In genomic region chr21:31180256-31181088, GRCh38 we compare ENCODE assay signal across 8 cellular contexts.
DNase-seq lines count a peak whose midpoint lies in the region; ATAC-seq and TF ChIP-seq lines count a peak whose summit lies in the region.

No MANE protein-coding gene starts in this region.

- no peak overlapping the region for H3K4me3 ChIP-seq in DND-41 (ENCODE audit: low read depth in 1 of 2, low read length in 2 of 2)
- no peak overlapping the region for H3K4me3 ChIP-seq in dorsolateral prefrontal cortex
- H3K4me3 ChIP-seq in mucosa of descending colon, result no peak overlapping the region
- H3K4me3 ChIP-seq in MG63, result no peak overlapping the region

- no peaks in the 10 kb centered on the region for H4K20me1 ChIP-seq in DND-41 (ENCODE audit: insufficient read depth, low read length)

- no peak overlapping the region for H3K4me2 ChIP-seq in DND-41 (ENCODE audit: insufficient read depth, low read length)

- ATAC-seq in DND-41 (ENCODE audit: insufficient read depth, low read depth) (peak; percentile 71), mucosa of descending colon (peak; percentile 35)

- H3K27ac ChIP-seq in DND-41 (ENCODE audit: low read length), result no peak overlapping the region
- H3K27ac ChIP-seq in dorsolateral prefrontal cortex, result peak overlapping the region in 20 of 59 donors; percentile 0 to 65 (median 31)

- H3K36me3 ChIP-seq in DND-41 (ENCODE audit: insufficient read depth, low read length) (peaks cover 3% of the 10 kb centered on the region; the same call in 1 of the 2 replicates), mucosa of descending colon (ENCODE audit: low read depth) (no peaks in the 10 kb centered on the region), MG63 (no peaks in the 10 kb centered on the region)

- no peaks in the 10 kb centered on the region for H3K27me3 ChIP-seq in DND-41 (ENCODE audit: insufficient read depth, low read length, poor library complexity)
- no peaks in the 10 kb centered on the region for H3K27me3 ChIP-seq in dorsolateral prefrontal cortex
- H3K27me3 ChIP-seq in MG63, result no peaks in the 10 kb centered on the region

- H3K9me3 ChIP-seq in DND-41 (ENCODE audit: insufficient read depth, low read length, severe bottlenecking) (no peaks in the 10 kb centered on the region), mucosa of descending colon (no peaks in the 10 kb centered on the region), MG63 (no peaks in the 10 kb centered on the region)

- H2AFZ ChIP-seq in DND-41 (ENCODE audit: low read depth, low read length), result no peak overlapping the region

- no peak overlapping the region for H3K9ac ChIP-seq in DND-41 (ENCODE audit: low read depth, low read length)

- H3K4me1 ChIP-seq in DND-41 (ENCODE audit: insufficient read depth, low read length) (peaks cover 25% of the 10 kb centered on the region), mucosa of descending colon (ENCODE audit: low read depth) (no peaks in the 10 kb centered on the region)

- H3K79me2 ChIP-seq in DND-41 (ENCODE audit: insufficient read depth, low read length), result no peaks in the 10 kb centered on the region

- intact Hi-C loops in dorsolateral prefrontal cortex (cut with DNase I) (loop anchor here in 1 of 2 donors (2.0 kb wide), 1 partner anchor 72 kb away; no protein-coding TSS in a partner anchor), mucosa of descending colon (cut with DNase I, micrococcal nuclease) (loop anchor here in 1 of 2 donors (10.0 kb wide), 1 partner anchor 86 kb away; no protein-coding TSS in a partner anchor)

- TF ChIP-seq CTCF in DND-41 (IDR thresholded peaks at IDR 0.05; ENCODE audit: borderline replicate concordance, extremely low read depth, low read length, poor library complexity, severe bottlenecking) (peak; percentile 76), dorsolateral prefrontal cortex (IDR thresholded peaks at IDR 0.05 in 54 of 56, conservative IDR thresholded peaks at IDR 0.05 in 2 of 56; ENCODE audit: low read depth in 1 of 56, partially characterized antibody in 56 of 56) (peak; percentile 47 to 92 (median 76)), mucosa of descending colon (IDR thresholded peaks at IDR 0.05) (peak; percentile 19)

- DNase-seq in DND-41, result peak; percentile 27
- peak; percentile 21 for DNase-seq in HuH-7 (ENCODE audit: low spot score)
- DNase-seq in SHP77 (lab: John Stamatoyannopoulos, UW), result peak; percentile 12 to 22
- no peak for DNase-seq in dorsolateral prefrontal cortex
- peak in 1 of 3 donors; percentile 41 for DNase-seq in mucosa of descending colon
- DNase-seq in ureter (ENCODE audit: low spot score), result no peak
- no peak for DNase-seq in MG63
- DNase-seq in activated gamma-delta T cell treated with Interleukin-2 at 50 U/mL for 16 hours, result no peak

Comparison
In these comparisons a context has a peak if more than half of its experiments do, and no peak if none do; other contexts are left out.
1. DNase-seq: peak in DND-41 (single experiment), HuH-7 (single experiment) and SHP77 (2 of 2); none in dorsolateral prefrontal cortex (0 of 10), ureter (single experiment), MG63 (single experiment) and activated gamma-delta T cell treated with Interleukin-2 at 50 U/mL for 16 hours (single experiment).
2. CTCF ChIP-seq: peak in every context shown above with its lines; median percentile 76 in dorsolateral prefrontal cortex; 76 in DND-41; 19 in mucosa of descending colon.